19 cellular contexts compared by ENCODE assay signal in genomic region chrX:65837875-65838549, GRCh38.
DNase-seq lines count a peak whose midpoint lies in the region; ATAC-seq lines count a peak whose summit lies in the region.
"Had no signal": no experiment of that assay in that cellular context is flagged by ENCODE, and none has a peak within 500 bp of the region (broad histone marks: within the 10 kb centered on the region; RNA-seq: fewer than 3 reads in every experiment).

No MANE protein-coding gene starts in this region.

- H3K4me1 ChIP-seq in aorta (ENCODE audit: control insufficient read depth in 1 of 2, insufficient read depth in 2 of 2, low read length in 2 of 2): no peaks in the 10 kb centered on the region
- H3K4me1 ChIP-seq: BE2C, SJCRH30 had no signal

- ATAC-seq in aorta (ENCODE audit: low FRiP score): peak; percentile 26
- ATAC-seq in GM18858 (IDR thresholded peaks at IDR 0.05; ENCODE audit: unreplicated experiment): no peak
- ATAC-seq: Panc1 had no signal

- 77 to 85% methylated on average over 4 of the region's 4 CpGs for WGBS in aorta, 2 donors

- intact Hi-C loops in aorta (cut with DNase I): no loop called here

- in situ Hi-C loops in KBM-7 (cut with MboI; ENCODE audit: low pct_unique_long_range_greater_than_20kb, low sequenced_read_pairs): no loop called here

- no peaks in the 10 kb centered on the region for H3K9me3 ChIP-seq in aorta (ENCODE audit: control insufficient read depth, low read length)
- H3K9me3 ChIP-seq: BE2C, SJCRH30 had no signal

- no peaks in the 10 kb centered on the region for H3K36me3 ChIP-seq in aorta (ENCODE audit: control insufficient read depth in 1 of 2, insufficient read depth in 2 of 2, low read length in 1 of 2)
- H3K36me3 ChIP-seq: BE2C, SJCRH30 had no signal

- DNase-seq in SKM-1 treated with dmso at 0.1 percent for 144 hours (lab: John Stamatoyannopoulos, UW; ENCODE audit: unreplicated experiment): peak; percentile 1
- DNase-seq in SKM-1 (lab: John Stamatoyannopoulos, UW; ENCODE audit: unreplicated experiment): no peak
- DNase-seq in KBM-7: peak; percentile 42
- no peak for DNase-seq in epithelial cell of prostate (ENCODE audit: low read depth, low spot score)
- DNase-seq in aorta: no peak
- no peak for DNase-seq in globus pallidus (ENCODE audit: low spot score)
- no peak for DNase-seq in COLO829 (ENCODE audit: low spot score)
- DNase-seq: BE2C; CD4-positive, alpha-beta memory T cell; HCEC 1CT; MV-4-11; NCI-H1417 treated with DMSO at 0.1 percent for 48 hours; NCI-H1930; NCI-H226; NCI-H524 treated with DMSO at 0.1 percent for 48 hours; SJCRH30; SW 1271 had no signal

- H3K27me3 ChIP-seq in aorta (ENCODE audit: control insufficient read depth in 1 of 2, insufficient read depth in 2 of 2, low read length in 1 of 2): no peaks in the 10 kb centered on the region
- H3K27me3 ChIP-seq: BE2C, SJCRH30 had no signal

- H3K4me3 ChIP-seq in aorta (ENCODE audit: low read length in 2 of 2): no peak overlapping the region
- H3K4me3 ChIP-seq: SJCRH30 had no signal

- H3K27ac ChIP-seq in epithelial cell of prostate (peak overlapping the region; percentile 9), aorta (ENCODE audit: low read depth in 1 of 2, low read length in 2 of 2) (no peak overlapping the region)
- H3K27ac ChIP-seq: SJCRH30 had no signal

Comparison
In these comparisons a context has a peak if more than half of its experiments do, and no peak if none do; other contexts are left out.
1. DNase-seq: peak in SKM-1 treated with dmso at 0.1 percent for 144 hours (single experiment) and KBM-7 (single experiment); none in SKM-1 (single experiment), epithelial cell of prostate (single experiment), aorta (0 of 2), globus pallidus (single experiment) and COLO829 (single experiment).